ENCODE assay signal across 17 cellular contexts in the genomic region with DNA sequence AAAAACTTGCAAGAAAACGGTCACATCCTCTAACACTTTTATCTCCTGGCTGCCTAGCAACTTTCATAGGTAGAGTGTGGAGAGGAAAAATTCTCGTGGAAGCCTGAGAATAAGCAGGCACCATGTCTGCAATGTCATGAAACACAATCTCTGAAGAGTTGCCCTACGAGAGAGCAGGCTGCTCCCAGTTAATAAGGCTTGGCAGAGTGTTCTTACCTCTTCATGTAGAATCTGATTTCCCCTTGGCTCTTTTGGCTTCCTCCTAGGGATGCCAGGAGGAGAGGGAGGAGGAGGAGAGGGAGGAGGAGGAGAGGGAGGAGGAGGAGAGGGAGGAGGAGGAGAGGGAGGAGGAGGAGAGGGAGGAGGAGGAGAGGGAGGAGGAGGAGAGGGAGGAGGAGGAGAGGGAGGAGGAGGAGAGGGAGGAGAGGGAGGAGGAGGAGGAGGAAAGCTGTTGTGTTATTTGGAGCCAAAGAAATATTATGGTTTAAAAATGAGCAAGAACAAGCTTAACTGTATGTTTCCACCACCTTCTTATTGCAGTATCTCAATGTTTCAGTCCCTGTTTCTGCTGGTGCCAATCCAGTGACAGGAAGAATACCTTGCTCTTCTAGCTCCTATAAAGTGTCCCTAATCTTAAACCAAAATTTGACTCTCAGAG.
"Had no signal": no experiment of that assay in that cellular context is flagged by ENCODE, and none has a peak within 500 bp of the region (broad histone marks: within the 10 kb centered on the region; RNA-seq: fewer than 3 reads in every experiment).

No MANE protein-coding gene starts in this region.

- H3K36me3 Mint-ChIP-seq: activated naive CD4-positive, alpha-beta T cell treated with anti-CD3 and anti-CD28 coated beads, Interleukin-2, amount 50 U/mL, for 24 hours; T-cell had no signal

- H3K4me1 Mint-ChIP-seq: activated T-helper 17 cell treated with anti-CD3 and anti-CD28 coated beads, Interleukin-2, amount 50 U/mL, for 72 hours; nephron progenitor cell had no signal

- H3K9me3 ChIP-seq: testis had no signal

- H3K27me3 Mint-ChIP-seq: activated naive CD4-positive, alpha-beta T cell treated with anti-CD3 and anti-CD28 coated beads, Interleukin-2, amount 50 U/mL, for 24 hours; activated T-helper 17 cell treated with anti-CD3 and anti-CD28 coated beads, Interleukin-2, amount 50 U/mL, for 72 hours; stimulated activated naive CD8-positive, alpha-beta T cell treated with anti-CD3 and anti-CD28 coated beads, Interleukin-15, Interleukin-2, amounts not matched to agents 100 ng/mL and 50 ng/mL, for 24 hours; T-cell had no signal

- DNase-seq: activated CD4-positive, alpha-beta T cell treated with anti-CD3 and anti-CD28 coated beads for 4 hours; amniotic stem cell; glutamatergic neuron; mesendoderm; nephron progenitor cell; stimulated activated CD4-positive, alpha-beta T cell treated with anti-CD3 and anti-CD28 coated beads, Interleukin-15, amount 100 ng/mL, for 24 hours; stimulated activated CD4-positive, alpha-beta T cell treated with anti-CD3 and anti-CD28 coated beads, Interleukin-4, amount 100 ng/mL, for 24 hours; T-cell; T1000; testis had no signal

- H3K4me3 Mint-ChIP-seq: activated naive CD4-positive, alpha-beta T cell treated with anti-CD3 and anti-CD28 coated beads, Interleukin-2, amount 50 U/mL, for 24 hours; activated T-helper 17 cell treated with anti-CD3 and anti-CD28 coated beads, Interleukin-2, amount 50 U/mL, for 72 hours; brain; nephron progenitor cell; stimulated activated naive CD8-positive, alpha-beta T cell treated with anti-CD3 and anti-CD28 coated beads, Interleukin-15, Interleukin-2, amounts not matched to agents 100 ng/mL and 50 ng/mL, for 24 hours; T-cell had no signal

- H3K27ac ChIP-seq: testis, VCaP had no signal

- H3K4me3 ChIP-seq: testis had no signal

- H3K9me3 Mint-ChIP-seq: activated naive CD4-positive, alpha-beta T cell treated with anti-CD3 and anti-CD28 coated beads, Interleukin-2, amount 50 U/mL, for 24 hours had no signal

- H3K27me3 ChIP-seq: testis had no signal

- ATAC-seq: activated T-helper 17 cell treated with anti-CD3 and anti-CD28 coated beads, Interleukin-2, amount 50 U/mL, for 72 hours; esophagus mucosa; left lobe of liver; T-cell had no signal

- H3K27ac Mint-ChIP-seq: activated naive CD4-positive, alpha-beta T cell treated with anti-CD3 and anti-CD28 coated beads, Interleukin-2, amount 50 U/mL, for 24 hours; activated T-helper 17 cell treated with anti-CD3 and anti-CD28 coated beads, Interleukin-2, amount 50 U/mL, for 72 hours; brain; nephron progenitor cell; stimulated activated naive CD8-positive, alpha-beta T cell treated with anti-CD3 and anti-CD28 coated beads, Interleukin-15, Interleukin-2, amounts not matched to agents 100 ng/mL and 50 ng/mL, for 24 hours; T-cell had no signal
